In genomic region chr15:35751421-35752133, GRCh38 we compare ENCODE assay signal across 8 cellular contexts.
DNase-seq lines count a peak whose midpoint lies in the region; ATAC-seq, FAIRE-seq and TF ChIP-seq lines count a peak whose summit lies in the region.

No MANE protein-coding gene starts in this region.

- H3K27ac ChIP-seq in A673 (ENCODE audit: low read depth, low read length, poor library complexity, severe bottlenecking) (no peak overlapping the region), osteoblast (ENCODE audit: low read depth, low read length) (no peak overlapping the region)

- H3K4me3 ChIP-seq in A673 (ENCODE audit: low read depth, low read length, poor library complexity, severe bottlenecking) (peak overlapping the region; percentile 6), osteoblast (ENCODE audit: insufficient read depth, low read length) (peak overlapping the region; percentile 40)

- H2AFZ ChIP-seq in osteoblast (ENCODE audit: low read length), result peak overlapping the region; percentile 82

- H3K27me3 ChIP-seq in A673 (replicated peaks; ENCODE audit: insufficient read depth, low read depth, low read length, poor library complexity), result no peaks in the 10 kb centered on the region
- no peaks in the 10 kb centered on the region for H3K27me3 ChIP-seq in osteoblast (ENCODE audit: insufficient read depth, low read length)

- no peaks in the 10 kb centered on the region for H4K20me1 ChIP-seq in osteoblast (ENCODE audit: insufficient read depth, low read length)

- H3K4me1 ChIP-seq in A673 (ENCODE audit: insufficient read depth, low read length, poor library complexity, severe bottlenecking), result peaks cover 5% of the 10 kb centered on the region
- H3K4me1 ChIP-seq in osteoblast (ENCODE audit: insufficient read depth, low read length), result peaks cover 3% of the 10 kb centered on the region

- POLR2A ChIA-PET in A673 (lab: Charles Lee; ENCODE audit: low non-redundant PET), result no interaction called here

- H3K36me3 ChIP-seq in A673 (ENCODE audit: insufficient read depth, low read length, poor library complexity, severe bottlenecking) (no peaks in the 10 kb centered on the region), osteoblast (ENCODE audit: insufficient read depth, low read length) (no peaks in the 10 kb centered on the region)

- DNase-seq in A673 (ENCODE audit: low spot score) (peak; percentile 86), HTR-8/SVneo (ENCODE audit: insufficient read length, low spot score) (peak; percentile 46), NOMO-1 treated with dmso at 0.1 percent for 144 hours (lab: John Stamatoyannopoulos, UW; ENCODE audit: unreplicated experiment) (peak; percentile 20), frontal cortex (ENCODE audit: low spot score in 2 of 2) (peak in 1 of 2 donors; percentile 23), osteoblast (ENCODE audit: insufficient read length, low spot score, missing footprints) (no peak), urothelium cell line (ENCODE audit: low spot score) (peak; percentile 49)
- peak; percentile 56 to 57 for DNase-seq in activated T-cell treated with anti-CD3 and anti-CD28 coated beads, Interleukin-2, amount 50 U/mL, for 48 hours

- intact Hi-C loops in A673 (cut with micrococcal nuclease; ENCODE audit: unreplicated experiment), result loop anchor here (2.0 to 10.0 kb wide), 3 partner anchors 161 to 1353 kb away; partner anchors contain the start of gene MEIS2

- peak overlapping the region; percentile 66 for H3K4me2 ChIP-seq in osteoblast (ENCODE audit: insufficient read depth, low read length)

- TF ChIP-seq CTCF in A673 (conservative IDR thresholded peaks at IDR 0.05; ENCODE audit: low read depth, low read length) (peak; percentile 86), osteoblast (IDR thresholded peaks at IDR 0.05; ENCODE audit: extremely low read depth, low read depth, low read length) (peak; percentile 87)

- ATAC-seq in GM18508 (IDR thresholded peaks at IDR 0.05; ENCODE audit: insufficient read depth, unreplicated experiment), result peak; percentile 58

- BruUV-seq in A673 (replicated peaks; lab: Mats Ljungman, UMichigan), result no TSS peak

- FAIRE-seq in HTR-8/SVneo (lab: Jason Lieb, UNC), result peak; percentile 74
- peak; percentile 17 for FAIRE-seq in frontal cortex (lab: Jason Lieb, UNC)
- no peak for FAIRE-seq in urothelium cell line (lab: Jason Lieb, UNC)

- CTCF ChIA-PET in A673 (lab: Charles Lee), result interaction anchor here (0.5 to 2.2 kb wide), 9 partner anchors 11 to 463 kb away, joined by 3 to 11 read pairs (median 4); partner anchors contain the start of gene DPH6

- H3K9me3 ChIP-seq in A673 (ENCODE audit: low read depth, low read length, poor library complexity, severe bottlenecking) (no peaks in the 10 kb centered on the region), osteoblast (ENCODE audit: low read depth, low read length) (no peaks in the 10 kb centered on the region)

- no peaks in the 10 kb centered on the region for H3K79me2 ChIP-seq in osteoblast (ENCODE audit: insufficient read depth, low read length)
